Comparison of ENCODE assay signal across 8 cellular contexts in the genomic region with DNA sequence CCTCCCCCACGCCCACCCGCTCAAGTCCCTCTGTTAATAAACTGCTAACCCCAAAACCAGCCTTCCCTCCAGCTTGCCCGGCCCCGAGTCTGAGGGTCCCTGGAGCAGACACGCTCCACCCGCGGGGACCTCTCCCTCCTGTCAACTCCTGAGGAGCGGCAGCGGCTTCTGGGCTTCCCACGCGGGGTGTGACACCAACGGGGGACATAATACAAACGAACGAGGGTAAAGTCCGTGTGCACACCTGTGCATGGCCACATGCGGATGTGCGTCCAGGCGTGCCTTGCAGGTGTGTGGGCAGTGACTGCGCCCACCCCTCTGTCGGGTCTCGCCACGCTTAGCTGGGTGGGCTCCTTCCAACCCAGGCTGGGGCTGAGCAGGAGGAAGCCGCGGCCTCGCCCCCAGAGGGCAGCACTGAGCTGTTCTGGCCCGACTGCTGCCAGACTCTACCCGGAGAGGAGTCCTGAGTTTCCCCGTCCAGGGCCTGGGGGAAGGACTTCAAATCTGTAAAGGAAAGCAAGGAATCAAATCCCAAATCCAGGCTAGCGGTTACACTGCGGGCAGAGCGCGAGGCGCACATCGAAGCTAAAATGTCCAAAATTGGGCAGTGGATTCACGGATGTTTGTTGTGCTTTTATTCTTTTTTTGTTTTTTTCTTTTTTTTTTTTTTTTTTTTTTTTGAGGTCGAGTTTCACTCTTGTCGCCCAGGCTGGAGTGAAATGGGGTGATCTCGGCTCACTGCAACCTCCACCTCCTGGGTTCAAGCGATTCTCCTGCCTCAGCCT. TPM values are rescaled to one million over a fixed set of nuclear protein-coding genes. Genes with fewer than 3 reads are reported as not detected.
A peak's percentile ranks its signal among the peaks of the same experiment; 100 is the strongest.
DNase-seq lines count a peak whose midpoint lies in the region; ATAC-seq and TF ChIP-seq lines count a peak whose summit lies in the region.

No MANE protein-coding gene starts in this region.

- POLR2A ChIA-PET in AG04449 (lab: Yijun Ruan, JAX), result interaction anchor here (0.6 to 1.1 kb wide), 3 partner anchors 30 to 167 kb away, joined by 3 to 5 read pairs (median 3); no protein-coding TSS in a partner anchor
- POLR2A ChIA-PET in T-cell (lab: Charles Lee), result interaction anchor here (0.6 kb wide), 3 partner anchors 122 to 727 kb away, joined by 3 to 6 read pairs (median 3); no protein-coding TSS in a partner anchor

- H3K4me3 Mint-ChIP-seq in T-cell, result peak overlapping the region in 2 of 3 donors; percentile 74 to 75
- H3K4me3 Mint-ChIP-seq in activated naive CD8-positive, alpha-beta T cell treated with anti-CD3 and anti-CD28 coated beads, Interleukin-2, amount 50 U/mL, for 24 hours, result peak overlapping the region; percentile 44

- WGBS in heart left ventricle, 4 donors, result 7 to 10% (median 7%) methylated on average over 30 to 39 of the region's 39 CpGs
- WGBS in tibial nerve, 2 donors, result 5 to 6% methylated on average over 35 to 38 of the region's 39 CpGs

- peak overlapping the region in 1 of 2 donors; percentile 49 for H3K27ac Mint-ChIP-seq in T-cell
- H3K27ac Mint-ChIP-seq in activated naive CD8-positive, alpha-beta T cell treated with anti-CD3 and anti-CD28 coated beads, Interleukin-2, amount 50 U/mL, for 24 hours, result no peak overlapping the region

- H3K36me3 Mint-ChIP-seq in T-cell, result no peaks in the 10 kb centered on the region
- no peaks in the 10 kb centered on the region for H3K36me3 Mint-ChIP-seq in activated naive CD8-positive, alpha-beta T cell treated with anti-CD3 and anti-CD28 coated beads, Interleukin-2, amount 50 U/mL, for 24 hours (ENCODE audit: low read depth)

- H3K36me3 ChIP-seq in heart left ventricle (no peaks in the 10 kb centered on the region), tibial nerve (no peaks in the 10 kb centered on the region)

- no peak for TF ChIP-seq POLR2A in heart left ventricle (IDR thresholded peaks at IDR 0.05)
- no peak for TF ChIP-seq POLR2A in tibial nerve (IDR thresholded peaks at IDR 0.05)

- H3K9me3 Mint-ChIP-seq in T-cell, result no peaks in the 10 kb centered on the region
- H3K9me3 Mint-ChIP-seq in activated naive CD8-positive, alpha-beta T cell treated with anti-CD3 and anti-CD28 coated beads, Interleukin-2, amount 50 U/mL, for 24 hours, result no peaks in the 10 kb centered on the region

- H3K4me3 ChIP-seq in AG04449 (ENCODE audit: low read depth, low read length), result peak overlapping the region; percentile 50
- peak overlapping the region in 11 of 12 donors; percentile 2 to 57 (median 45) for H3K4me3 ChIP-seq in heart left ventricle
- H3K4me3 ChIP-seq in tibial nerve, result peak overlapping the region; percentile 28 to 50 (median 39)

- CTCF ChIA-PET in AG04449 (lab: Yijun Ruan, JAX) (interaction anchor here (0.6 to 19.8 kb wide), 134 partner anchors 8 to 1112 kb away, joined by 3 to 554 read pairs (median 5); a partner anchor contains a TSS), T-cell (lab: Charles Lee) (interaction anchor here (0.5 to 4.2 kb wide), 43 partner anchors 9 to 1355 kb away, joined by 3 to 103 read pairs (median 4); no protein-coding TSS in a partner anchor)

- TF ChIP-seq CTCF in AG04449 (IDR thresholded peaks at IDR 0.05; ENCODE audit: insufficient read depth, low read length, missing control alignments) (peak; percentile 95), heart left ventricle (IDR thresholded peaks at IDR 0.05) (peak; percentile 84 to 98 (median 92)), tibial nerve (IDR thresholded peaks at IDR 0.05) (peak; percentile 94 to 98 (median 97))

- peak overlapping the region in 2 of 12 donors; percentile 38 to 41 for H3K27ac ChIP-seq in heart left ventricle
- H3K27ac ChIP-seq in tibial nerve, result peak overlapping the region; percentile 30 to 82 (median 64)

- DNase-seq in AG04449 (ENCODE audit: low read depth, low spot score) (no peak), NCI-H1105 treated with DMSO at 0.1 percent for 48 hours (lab: John Stamatoyannopoulos, UW) (peak; percentile 58), T-cell (peak; percentile 41 to 88 (median 78)), heart left ventricle (peak; percentile 83 to 91 (median 85)), posterior cingulate gyrus (peak; percentile 70 to 97 (median 86)), tibial nerve (ENCODE audit: low spot score in 2 of 2) (peak; percentile 70 to 78)
- DNase-seq in activated naive CD8-positive, alpha-beta T cell treated with anti-CD3 and anti-CD28 coated beads, Interleukin-2, amount 50 U/mL, for 24 hours, result peak; percentile 92

- H3K4me1 ChIP-seq in heart left ventricle, result peaks cover 0 to 29% (median 8%) of the 10 kb centered on the region in 12 donors
- peaks cover 0 to 50% (median 17%) of the 10 kb centered on the region in 4 donors for H3K4me1 ChIP-seq in tibial nerve

- H3K27me3 Mint-ChIP-seq in T-cell, result no peaks in the 10 kb centered on the region
- H3K27me3 Mint-ChIP-seq in activated naive CD8-positive, alpha-beta T cell treated with anti-CD3 and anti-CD28 coated beads, Interleukin-2, amount 50 U/mL, for 24 hours, result peaks cover 2% of the 10 kb centered on the region

- peak in 1 of 2 donors; percentile 48 for TF ChIP-seq EP300 in tibial nerve (IDR thresholded peaks at IDR 0.05)

- peaks cover 9 to 10% (median 9%) of the 10 kb centered on the region in 3 donors for H3K4me1 Mint-ChIP-seq in T-cell
- peaks cover 8% of the 10 kb centered on the region for H3K4me1 Mint-ChIP-seq in activated naive CD8-positive, alpha-beta T cell treated with anti-CD3 and anti-CD28 coated beads, Interleukin-2, amount 50 U/mL, for 24 hours

- ATAC-seq in GM19397 (IDR thresholded peaks at IDR 0.05; ENCODE audit: unreplicated experiment) (peak; percentile 54), T-cell (replicated peaks in 1 of 4) (peak; percentile 87 to 92 (median 88)), heart left ventricle (peak; percentile 90 to 96 (median 92))
- peak; percentile 82 for ATAC-seq in activated naive CD8-positive, alpha-beta T cell treated with anti-CD3 and anti-CD28 coated beads, Interleukin-2, amount 50 U/mL, for 24 hours

- H3K27me3 ChIP-seq in heart left ventricle (no peaks in the 10 kb centered on the region), tibial nerve (no peaks in the 10 kb centered on the region)

- intact Hi-C loops in heart left ventricle (cut with DNase I), result loop anchor here (1.0 to 10.0 kb wide), 17 partner anchors 14 to 846 kb away; a partner anchor contains a TSS
- intact Hi-C loops in posterior cingulate gyrus (cut with DNase I), result loop anchor here (1.0 to 2.0 kb wide), 3 partner anchors 18 to 739 kb away; no protein-coding TSS in a partner anchor

- H3K9me3 ChIP-seq in heart left ventricle (no peaks in the 10 kb centered on the region), tibial nerve (no peaks in the 10 kb centered on the region)

RNA-seq across cellular contexts. Expression of a gene that starts 24.2 kb away (rescaled TPM):
- total RNA-seq in T-cell (not detected), heart left ventricle (under 1 TPM in 1 of 9 donors, not detected in 8; 0.60 TPM), tibial nerve (1 to 10 TPM in 1 of 4 donors, not detected in 3; 1.5 TPM)
- not detected for polyA plus RNA-seq in heart left ventricle

RNA-seq across cellular contexts. Expression of a gene that starts 36.0 kb away (rescaled TPM):
- total RNA-seq in T-cell (not detected), heart left ventricle (not detected), tibial nerve (10 to 100 TPM in 1 of 4 donors, 1 to 10 TPM in 2, not detected in 1; 2.4 to 12.6 (median 6.6) TPM)
- under 1 TPM in 1 of 2 donors, not detected in 1; 0.06 TPM for polyA plus RNA-seq in heart left ventricle

RNA-seq across cellular contexts. Expression of a gene that starts 40.1 kb away (rescaled TPM):
- total RNA-seq in T-cell (1,000 to 10,000 TPM in 2 of 5 donors, 100 to 1,000 TPM in 3; 962 to 2,431 (median 988) TPM), heart left ventricle (1,000 to 10,000 TPM in 6 of 9 donors, 100 to 1,000 TPM in 3; 402 to 1,338 (median 1,177) TPM), tibial nerve (100 to 1,000 TPM; 172 to 458 (median 243) TPM)
- polyA plus RNA-seq in heart left ventricle, result 1,000 to 10,000 TPM in 1 of 2 donors, 100 to 1,000 TPM in 1; 911 to 1,001 TPM
